Comparison of ENCODE assay signal across 23 cellular contexts in genomic region chr16:14113344-14113743, GRCh38.
"Had no signal": no experiment of that assay in that cellular context is flagged by ENCODE, and none has a peak within 500 bp of the region (broad histone marks: within the 10 kb centered on the region; RNA-seq: fewer than 3 reads in every experiment).

No MANE protein-coding gene starts in this region.

- H3K4me3 Mint-ChIP-seq: activated B cell treated with CpG ODN at 0.5 μM for 24 hours; activated naive CD8-positive, alpha-beta T cell treated with anti-CD3 and anti-CD28 coated beads for 36 hours; activated T-cell treated with anti-CD3 and anti-CD28 coated beads, Interleukin-2, amount 50 U/mL, for 4 hours; memory B cell; nephron; stimulated activated naive CD8-positive, alpha-beta T cell treated with anti-CD3 and anti-CD28 coated beads, Interleukin-15, Interleukin-2, amounts not matched to agents 100 ng/mL and 50 ng/mL, for 24 hours had no signal

- H3K36me3 ChIP-seq: pancreas, right lobe of liver, suprapubic skin had no signal

- H3K27me3 Mint-ChIP-seq: activated B cell treated with CpG ODN at 0.5 μM for 24 hours; activated naive CD8-positive, alpha-beta T cell treated with anti-CD3 and anti-CD28 coated beads for 36 hours; memory B cell; stimulated activated naive CD8-positive, alpha-beta T cell treated with anti-CD3 and anti-CD28 coated beads, Interleukin-15, Interleukin-2, amounts not matched to agents 100 ng/mL and 50 ng/mL, for 24 hours had no signal

- DNase-seq: activated B cell treated with CpG ODN at 0.5 μM for 24 hours; activated CD4-positive, alpha-beta T cell treated with anti-CD3 and anti-CD28 coated beads for 4 hours; activated CD4-positive, alpha-beta T cell treated with anti-CD3 and anti-CD28 coated beads, Interleukin-2, amount 50 U/mL, for 48 hours; activated CD8-positive, alpha-beta memory T cell treated with anti-CD3 and anti-CD28 coated beads, Interleukin-2, amount 50 U/mL, for 48 hours; activated naive CD4-positive, alpha-beta T cell treated with Interleukin-2 at 50 U/mL for 16 hours; activated naive CD8-positive, alpha-beta T cell treated with anti-CD3 and anti-CD28 coated beads for 36 hours; activated T-cell treated with anti-CD3 and anti-CD28 coated beads, Interleukin-2, amount 50 U/mL, for 4 hours; cerebellar nuclear complex; cortex of kidney; erythroblast; foreskin keratinocyte; pancreas; right lobe of liver; stimulated activated CD4-positive, alpha-beta T cell treated with anti-CD3 and anti-CD28 coated beads, Interleukin-1b, Interleukin-23, amount 100 ng/mL, for 48 hours; T-helper 1 cell; T-helper 9 cell; trophoblast cell had no signal

- H3K9me3 Mint-ChIP-seq: activated B cell treated with CpG ODN at 0.5 μM for 24 hours; activated naive CD8-positive, alpha-beta T cell treated with anti-CD3 and anti-CD28 coated beads for 36 hours; activated T-cell treated with anti-CD3 and anti-CD28 coated beads, Interleukin-2, amount 50 U/mL, for 4 hours; activated T-helper 2 cell treated with anti-CD3 and anti-CD28 coated beads, Interferon-gamma antibody, Interleukin-2, Interleukin-4, amounts not matched to agents 10 μg/mL and 5 μg/mL and 100 μg/mL, durations not matched to agents 14 hours and 24 hours and 36 hours; memory B cell; nephron; stimulated activated naive CD8-positive, alpha-beta T cell treated with anti-CD3 and anti-CD28 coated beads, Interleukin-15, Interleukin-2, amounts not matched to agents 100 ng/mL and 50 ng/mL, for 24 hours had no signal

- H3K4me1 Mint-ChIP-seq: activated B cell treated with CpG ODN at 0.5 μM for 24 hours had no signal

- H3K27ac Mint-ChIP-seq: activated B cell treated with CpG ODN at 0.5 μM for 24 hours; activated naive CD8-positive, alpha-beta T cell treated with anti-CD3 and anti-CD28 coated beads for 36 hours; activated T-helper 2 cell treated with anti-CD3 and anti-CD28 coated beads, Interferon-gamma antibody, Interleukin-2, Interleukin-4, amounts not matched to agents 10 μg/mL and 5 μg/mL and 100 μg/mL, durations not matched to agents 14 hours and 24 hours and 36 hours; memory B cell; stimulated activated naive CD8-positive, alpha-beta T cell treated with anti-CD3 and anti-CD28 coated beads, Interleukin-15, Interleukin-2, amounts not matched to agents 100 ng/mL and 50 ng/mL, for 24 hours had no signal

- H3K4me3 ChIP-seq: pancreas, right lobe of liver, skin epidermis, suprapubic skin had no signal

- H3K27me3 ChIP-seq: foreskin keratinocyte, pancreas, right lobe of liver, suprapubic skin had no signal

- H3K9me3 ChIP-seq: pancreas, right lobe of liver, suprapubic skin had no signal

- ATAC-seq: activated T-cell treated with anti-CD3 and anti-CD28 coated beads, Interleukin-2, amount 50 U/mL, for 4 hours; foreskin keratinocyte had no signal

- H3K27ac ChIP-seq: foreskin keratinocyte, suprapubic skin had no signal
